7 cellular contexts compared by ENCODE assay signal in the genomic region with DNA sequence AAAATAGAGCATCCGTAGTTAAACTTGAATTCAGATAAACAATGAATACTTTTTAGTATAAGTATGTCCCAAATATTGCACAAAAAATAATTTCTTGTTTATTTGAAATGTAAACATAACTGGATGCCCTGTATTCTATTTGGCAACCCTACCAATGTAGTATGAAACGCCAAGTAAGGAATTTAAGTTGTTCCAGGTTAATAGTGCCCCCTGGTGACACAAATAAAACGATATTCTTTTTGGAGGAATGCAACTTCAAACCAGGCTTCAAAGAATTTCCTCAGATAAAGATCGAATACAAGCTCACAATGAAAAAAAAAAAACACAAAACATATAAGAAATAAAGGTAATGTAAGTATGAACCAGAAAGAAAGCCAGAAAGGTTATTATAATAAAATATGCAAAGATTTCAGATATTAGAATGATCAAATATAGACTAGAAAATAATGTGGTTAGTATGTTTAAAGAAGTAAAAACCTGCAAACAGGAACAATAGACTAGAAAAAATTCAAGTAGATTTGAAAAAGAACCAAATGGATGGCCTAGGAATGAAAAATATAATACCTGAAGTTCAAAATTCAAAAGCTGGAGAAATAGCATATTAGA. TPM values are rescaled to one million over a fixed set of nuclear protein-coding genes. Genes with fewer than 3 reads are reported as not detected.
DNase-seq lines count a peak whose midpoint lies in the region; ATAC-seq and TF ChIP-seq lines count a peak whose summit lies in the region.

No MANE protein-coding gene starts in this region.

- no peaks in the 10 kb centered on the region for H3K4me1 ChIP-seq in ascending aorta

- ATAC-seq in HG02623 (IDR thresholded peaks at IDR 0.05; ENCODE audit: unreplicated experiment), result no peak

- no peak overlapping the region for H3K27ac ChIP-seq in ascending aorta

- H3K27me3 ChIP-seq in GM06990 (replicated peaks; ENCODE audit: control insufficient read depth, insufficient read depth, low read length) (no peaks in the 10 kb centered on the region), ascending aorta (no peaks in the 10 kb centered on the region)

- DNase-seq in GM06990 (ENCODE audit: extremely low read depth, insufficient read length), result peak; percentile 23
- peak; percentile 14 for DNase-seq in KG1 (lab: John Stamatoyannopoulos, UW)
- DNase-seq in ascending aorta (ENCODE audit: low spot score in 2 of 2), result no peak
- peak; percentile 67 for DNase-seq in kidney tubule cell (ENCODE audit: low spot score)
- no peak for DNase-seq in OCI-M2 (lab: John Stamatoyannopoulos, UW; ENCODE audit: unreplicated experiment)
- DNase-seq in retina, result no peak

- peak; percentile 35 for TF ChIP-seq CTCF in GM06990 (IDR thresholded peaks at IDR 0.05; ENCODE audit: insufficient read depth, low read length, poor library complexity, severe bottlenecking)
- peak; percentile 41 to 59 (median 45) for TF ChIP-seq CTCF in ascending aorta (IDR thresholded peaks at IDR 0.05)

- no peaks in the 10 kb centered on the region for H3K36me3 ChIP-seq in GM06990 (ENCODE audit: control insufficient read depth, insufficient read depth, low read length)
- H3K36me3 ChIP-seq in ascending aorta, result no peaks in the 10 kb centered on the region

- H3K4me3 ChIP-seq in GM06990 (replicated peaks; ENCODE audit: low read depth, low read length) (no peak overlapping the region), ascending aorta (no peak overlapping the region)

- no peaks in the 10 kb centered on the region for H3K9me3 ChIP-seq in ascending aorta

- intact Hi-C loops in ascending aorta (cut with DNase I), result loop anchor here (1.0 kb wide), 1 partner anchor 232 kb away; no protein-coding TSS in a partner anchor

RNA-seq across cellular contexts. Expression of gene AKAP7, which starts 18.4 kb away (rescaled TPM):
- total RNA-seq in ascending aorta, result 1.3 TPM

RNA-seq across cellular contexts. Expression of gene EPB41L2, which starts 53.8 kb away (rescaled TPM):
- total RNA-seq in ascending aorta, result 163 TPM

Comparison
In these comparisons a context has a peak if more than half of its experiments do, and no peak if none do; other contexts are left out.
1. DNase-seq: peak in GM06990 (single experiment), KG1 (single experiment) and kidney tubule cell (single experiment); none in ascending aorta (0 of 2), OCI-M2 (single experiment) and retina (single experiment).